ENCODE assay signal across 23 cellular contexts in genomic region chr6:13370623-13371022, GRCh38. TPM values are rescaled to one million over a fixed set of nuclear protein-coding genes. Genes with fewer than 3 reads are reported as not detected.
DNase-seq lines count a peak whose midpoint lies in the region; ATAC-seq, FAIRE-seq and TF ChIP-seq lines count a peak whose summit lies in the region.
"Had no signal": no experiment of that assay in that cellular context is flagged by ENCODE, and none has a peak within 500 bp of the region (broad histone marks: within the 10 kb centered on the region; RNA-seq: fewer than 3 reads in every experiment).

No MANE protein-coding gene starts in this region.

- H3K27me3 ChIP-seq in mammary epithelial cell (ENCODE audit: insufficient read depth, low read length): no peaks in the 10 kb centered on the region
- H3K27me3 ChIP-seq: BLaER1 treated with 17β-estradiol and CSF1 and Interleukin-3, amounts not matched to agents 10 nM and 100 nM had no signal

- FAIRE-seq in GM12891 (lab: Jason Lieb, UNC): peak; percentile 68
- FAIRE-seq: GM12878 had no signal

- DNase-seq in mammary epithelial cell: peak; percentile 47
- no peak for DNase-seq in MCF 10A (ENCODE audit: unreplicated experiment)
- no peak for DNase-seq in GM12891 (ENCODE audit: insufficient read length, low spot score)
- no peak for DNase-seq in immature natural killer cell
- DNase-seq in lower leg skin (ENCODE audit: low spot score in 2 of 2): no peak
- no peak for DNase-seq in T-helper 17 cell
- no peak for DNase-seq in effector memory CD8-positive, alpha-beta T cell
- DNase-seq: 8988T; CD4-positive, alpha-beta memory T cell; DND-41; H9; KBM-7; NCI-H1105; NCI-H146; NCI-H2029 treated with DMSO at 0.1 percent for 48 hours; NCI-H226; NCI-H510A treated with DMSO at 0.1 percent for 48 hours; NCI-H748 treated with DMSO at 0.1 percent for 48 hours had no signal

- H3K36me3 Mint-ChIP-seq in MCF 10A (ENCODE audit: insufficient read depth, unreplicated experiment) (no peaks in the 10 kb centered on the region), immature natural killer cell (peaks cover 0 to 4% (median 0%) of the 10 kb centered on the region in 3 donors), T-helper 17 cell (ENCODE audit: low read depth) (peaks cover 7% of the 10 kb centered on the region)
- H3K36me3 Mint-ChIP-seq in effector memory CD8-positive, alpha-beta T cell (ENCODE audit: insufficient read depth): no peaks in the 10 kb centered on the region
- H3K36me3 Mint-ChIP-seq: CD4-positive, alpha-beta memory T cell had no signal

- peak overlapping the region; percentile 13 for H3K9ac ChIP-seq in mammary epithelial cell (ENCODE audit: insufficient read depth, low read length)
- H3K9ac ChIP-seq: BLaER1 treated with 17β-estradiol and CSF1 and Interleukin-3, amounts not matched to agents 10 nM and 100 nM had no signal

- no peak overlapping the region for H2AFZ ChIP-seq in mammary epithelial cell (ENCODE audit: low read depth, low read length)

- BruUV-seq in mammary epithelial cell (replicated peaks; lab: Mats Ljungman, UMichigan) (no TSS peak), MCF 10A (replicated peaks; lab: Mats Ljungman, UMichigan) (no TSS peak)

- H3K27ac ChIP-seq in mammary epithelial cell (ENCODE audit: insufficient read depth, low read depth, low read length): no peak overlapping the region
- peak overlapping the region; percentile 1 for H3K27ac ChIP-seq in cingulate gyrus (ENCODE audit: low read depth, low read length)
- H3K27ac ChIP-seq: BLaER1 treated with 17β-estradiol and CSF1 and Interleukin-3, amounts not matched to agents 10 nM and 100 nM; HL-60 had no signal

- in situ Hi-C loops in mammary epithelial cell (cut with MboI; ENCODE audit: low sequenced_read_pairs in 2 of 2): no loop called here

- WGBS in mammary epithelial cell (ENCODE audit: low coverage, missing lambda C conversion rate): 24% methylated on average over 5 of the region's 5 CpGs
- 81 to 84% methylated on average over 5 of the region's 5 CpGs for WGBS in lower leg skin, 2 donors

- dilution Hi-C loops in mammary epithelial cell (cut with HindIII; ENCODE audit: low sequenced_read_pairs): no loop called here

- H3K9me3 ChIP-seq in mammary epithelial cell (replicated peaks; ENCODE audit: insufficient read depth, low read length) (no peaks in the 10 kb centered on the region), T-helper 17 cell (ENCODE audit: control insufficient read depth, low read length, poor library complexity, severe bottlenecking) (no peaks in the 10 kb centered on the region)
- H3K9me3 ChIP-seq: BLaER1 treated with 17β-estradiol and CSF1 and Interleukin-3, amounts not matched to agents 10 nM and 100 nM had no signal

- POLR2A ChIA-PET in MCF 10A (lab: Yijun Ruan, JAX): no interaction called here

- CTCF ChIA-PET in mammary epithelial cell (lab: Charles Lee; ENCODE audit: low non-redundant PET): no interaction called here
- CTCF ChIA-PET in MCF 10A (lab: Yijun Ruan, JAX): no interaction called here

- H3K27me3 Mint-ChIP-seq in MCF 10A (ENCODE audit: insufficient read depth, unreplicated experiment) (no peaks in the 10 kb centered on the region), immature natural killer cell (ENCODE audit: low read depth in 3 of 3) (peaks cover 0 to 2% (median 2%) of the 10 kb centered on the region in 3 donors), T-helper 17 cell (peaks cover 29% of the 10 kb centered on the region)
- H3K27me3 Mint-ChIP-seq in effector memory CD8-positive, alpha-beta T cell: no peaks in the 10 kb centered on the region
- H3K27me3 Mint-ChIP-seq: CD4-positive, alpha-beta memory T cell had no signal

- no peaks in the 10 kb centered on the region for H3K36me3 ChIP-seq in mammary epithelial cell (ENCODE audit: insufficient read depth, low read length)

- no peak for TF ChIP-seq CTCF in mammary epithelial cell (conservative IDR thresholded peaks at IDR 0.05 in 1 of 2, IDR thresholded peaks at IDR 0.05 in 1 of 2; ENCODE audit: extremely low read depth in 1 of 2, insufficient read depth in 1 of 2, low read depth in 1 of 2, low read length in 2 of 2)
- TF ChIP-seq CTCF in MCF 10A (IDR thresholded peaks at IDR 0.05; ENCODE audit: unreplicated experiment): no peak
- TF ChIP-seq CTCF in lower leg skin (IDR thresholded peaks at IDR 0.05): no peak

- no peaks in the 10 kb centered on the region for H4K20me1 ChIP-seq in mammary epithelial cell (ENCODE audit: insufficient read depth, low read length)

- H3K4me1 Mint-ChIP-seq in MCF 10A (ENCODE audit: insufficient read depth, unreplicated experiment): peaks cover 51% of the 10 kb centered on the region
- peaks cover 58 to 82% of the 10 kb centered on the region in 2 donors for H3K4me1 Mint-ChIP-seq in immature natural killer cell
- H3K4me1 Mint-ChIP-seq in T-helper 17 cell: peaks cover 8% of the 10 kb centered on the region
- peaks cover 10 to 23% of the 10 kb centered on the region in 2 donors for H3K4me1 Mint-ChIP-seq in effector memory CD8-positive, alpha-beta T cell (ENCODE audit: low read depth in 2 of 2)

- TF ChIP-seq POLR2A in GM12891 (IDR thresholded peaks at IDR 0.05; ENCODE audit: low read depth, low read length) (no peak), lower leg skin (IDR thresholded peaks at IDR 0.05) (no peak)

- no peak overlapping the region for H3K4me3 ChIP-seq in mammary epithelial cell (replicated peaks in 1 of 3; ENCODE audit: insufficient read depth in 1 of 3, low read depth in 2 of 3, low read length in 3 of 3)
- no peak overlapping the region for H3K4me3 ChIP-seq in lower leg skin (ENCODE audit: low read depth, poor library complexity, severe bottlenecking)
- H3K4me3 ChIP-seq: BLaER1 treated with 17β-estradiol and CSF1 and Interleukin-3, amounts not matched to agents 10 nM and 100 nM; GM12878 had no signal

- peaks cover 30% of the 10 kb centered on the region for H3K4me1 ChIP-seq in mammary epithelial cell (ENCODE audit: insufficient read depth, low read length)

- intact Hi-C loops in mammary epithelial cell (cut with micrococcal nuclease) (no loop called here), MCF 10A (cut with micrococcal nuclease) (no loop called here), lower leg skin (cut with DNase I; ENCODE audit: low total_unique reads) (no loop called here)

- ATAC-seq in T-helper 17 cell: no peak
- no peak for ATAC-seq in effector memory CD8-positive, alpha-beta T cell (replicated peaks)
- ATAC-seq: GM12878, Panc1 had no signal

- H3K27ac Mint-ChIP-seq in MCF 10A (ENCODE audit: low read depth, unreplicated experiment): no peak overlapping the region
- H3K27ac Mint-ChIP-seq in immature natural killer cell: peak overlapping the region; percentile 47 to 81 (median 73)
- H3K27ac Mint-ChIP-seq in T-helper 17 cell: no peak overlapping the region
- H3K27ac Mint-ChIP-seq in effector memory CD8-positive, alpha-beta T cell: no peak overlapping the region
- H3K27ac Mint-ChIP-seq: H9 had no signal

- peak overlapping the region; percentile 12 for H3K4me2 ChIP-seq in mammary epithelial cell (ENCODE audit: insufficient read depth, low read depth, low read length)
- H3K4me2 ChIP-seq: BLaER1 treated with 17β-estradiol and CSF1 and Interleukin-3, amounts not matched to agents 10 nM and 100 nM had no signal

- H3K4me3 Mint-ChIP-seq in MCF 10A (ENCODE audit: unreplicated experiment) (no peak overlapping the region), immature natural killer cell (no peak overlapping the region), T-helper 17 cell (no peak overlapping the region)
- no peak overlapping the region for H3K4me3 Mint-ChIP-seq in effector memory CD8-positive, alpha-beta T cell
- H3K4me3 Mint-ChIP-seq: CD4-positive, alpha-beta memory T cell; H9 had no signal

- H3K9me3 Mint-ChIP-seq in MCF 10A (ENCODE audit: unreplicated experiment): no peaks in the 10 kb centered on the region
- no peaks in the 10 kb centered on the region for H3K9me3 Mint-ChIP-seq in immature natural killer cell
- H3K9me3 Mint-ChIP-seq in effector memory CD8-positive, alpha-beta T cell: no peaks in the 10 kb centered on the region
- H3K9me3 Mint-ChIP-seq: CD4-positive, alpha-beta memory T cell; H9 had no signal

- H3K79me2 ChIP-seq in mammary epithelial cell (ENCODE audit: insufficient read depth, low read length): no peaks in the 10 kb centered on the region

TF ChIP-seq in GM12891, 5 proteins besides CTCF, POLR2A, EP300 and RAD21:
- no peak for TF ChIP-seq SPI1 (IDR thresholded peaks at IDR 0.05; ENCODE audit: low read depth, low read length)
- no peak for TF ChIP-seq TAF1 (IDR thresholded peaks at IDR 0.05; ENCODE audit: low read depth, low read length)
- TF ChIP-seq PAX5 (IDR thresholded peaks at IDR 0.05; ENCODE audit: insufficient read depth, low read length, severe bottlenecking): no peak
- no peak for TF ChIP-seq POLR2AphosphoS5 (IDR thresholded peaks at IDR 0.05; ENCODE audit: low read depth, low read length)
- TF ChIP-seq POU2F2 (IDR thresholded peaks at IDR 0.05; ENCODE audit: low read depth, low read length): no peak

RNA-seq across cellular contexts. Expression of gene TBC1D7, which starts 42.3 kb away (rescaled TPM):
- total RNA-seq in mammary epithelial cell: 10 to 100 TPM; 21.0 to 22.1 TPM
- polyA plus RNA-seq in mammary epithelial cell: 21.8 TPM
- 30.2 TPM for polyA minus RNA-seq in mammary epithelial cell
- total RNA-seq in MCF 10A (2022): 19.5 and 28.5 TPM in 2 replicates
- polyA plus RNA-seq in GM12891 (2012; ENCODE audit: low read depth, missing spikeins): 21.3 TPM
- 10 to 100 TPM; 19.0 to 40.3 (median 23.5) TPM for polyA plus RNA-seq in immature natural killer cell
- 10 to 100 TPM in 3 of 4 donors, 1 to 10 TPM in 1; 8.2 to 15.7 (median 14.3) TPM for total RNA-seq in lower leg skin
- total RNA-seq in T-helper 17 cell: 10 to 100 TPM in 1 of 2 donors, 1 to 10 TPM in 1; 9.1 to 12.4 TPM

Comparison
In these comparisons a context has a peak if more than half of its experiments do, and no peak if none do; other contexts are left out.
1. H3K27ac Mint-ChIP-seq: peak in immature natural killer cell (6 of 6); none in MCF 10A (single experiment), T-helper 17 cell (single experiment) and effector memory CD8-positive, alpha-beta T cell (0 of 2).